In the genomic region with DNA sequence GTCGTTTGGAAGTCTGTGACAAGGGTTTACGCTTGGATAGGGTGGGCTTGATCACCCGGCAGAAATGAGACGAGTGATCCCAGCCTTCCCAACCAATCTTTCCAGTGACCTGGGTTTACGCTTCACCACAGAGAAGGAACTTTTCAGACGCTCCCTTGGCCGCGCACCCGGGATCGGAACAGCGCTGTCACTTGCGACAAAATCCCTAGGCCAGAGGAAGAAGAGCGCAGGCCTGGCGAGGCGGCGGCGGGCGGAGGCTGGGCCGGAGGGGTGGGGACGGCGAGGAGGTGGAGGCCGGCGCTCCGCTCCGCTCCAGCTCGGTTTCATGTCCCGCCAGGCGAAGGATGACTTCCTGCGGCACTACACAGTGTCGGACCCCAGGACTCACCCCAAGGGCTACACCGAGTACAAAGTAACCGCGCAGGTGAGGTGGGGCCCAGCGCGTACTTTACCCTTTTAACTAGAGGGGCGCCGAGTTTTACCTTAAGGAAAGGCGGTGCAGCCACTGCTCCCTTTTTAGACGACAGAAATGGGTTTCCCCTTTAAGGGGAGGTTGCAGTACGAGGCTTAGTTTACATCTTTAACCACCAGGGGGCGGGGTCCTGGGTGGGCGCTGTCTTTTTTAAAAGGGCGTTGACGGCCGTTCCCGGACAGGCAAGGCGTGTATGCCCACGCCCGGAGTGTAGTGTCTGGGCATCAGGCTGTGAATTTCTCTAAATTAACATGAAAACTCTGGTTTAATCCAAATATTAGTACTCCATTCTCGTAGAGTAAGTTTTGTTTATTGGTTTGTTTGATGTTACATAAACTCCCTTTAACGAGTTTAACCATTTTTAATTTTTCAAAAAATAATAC, we compare ENCODE assay signal across 1 cellular context.
TF ChIP-seq lines count a peak whose summit lies in the region.

A gene with protein sequence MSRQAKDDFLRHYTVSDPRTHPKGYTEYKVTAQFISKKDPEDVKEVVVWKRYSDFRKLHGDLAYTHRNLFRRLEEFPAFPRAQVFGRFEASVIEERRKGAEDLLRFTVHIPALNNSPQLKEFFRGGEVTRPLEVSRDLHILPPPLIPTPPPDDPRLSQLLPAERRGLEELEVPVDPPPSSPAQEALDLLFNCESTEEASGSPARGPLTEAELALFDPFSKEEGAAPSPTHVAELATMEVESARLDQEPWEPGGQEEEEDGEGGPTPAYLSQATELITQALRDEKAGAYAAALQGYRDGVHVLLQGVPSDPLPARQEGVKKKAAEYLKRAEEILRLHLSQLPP (plus strand): TSS at position 227 of the 855 bp plus-strand sequence. CDS start 99 bp downstream, at position 326.

TF ChIP-seq in WTC11, 78 proteins besides CTCF, POLR2A, EP300 and RAD21 (continued from another document):
- TF ChIP-seq, protein P1, sequence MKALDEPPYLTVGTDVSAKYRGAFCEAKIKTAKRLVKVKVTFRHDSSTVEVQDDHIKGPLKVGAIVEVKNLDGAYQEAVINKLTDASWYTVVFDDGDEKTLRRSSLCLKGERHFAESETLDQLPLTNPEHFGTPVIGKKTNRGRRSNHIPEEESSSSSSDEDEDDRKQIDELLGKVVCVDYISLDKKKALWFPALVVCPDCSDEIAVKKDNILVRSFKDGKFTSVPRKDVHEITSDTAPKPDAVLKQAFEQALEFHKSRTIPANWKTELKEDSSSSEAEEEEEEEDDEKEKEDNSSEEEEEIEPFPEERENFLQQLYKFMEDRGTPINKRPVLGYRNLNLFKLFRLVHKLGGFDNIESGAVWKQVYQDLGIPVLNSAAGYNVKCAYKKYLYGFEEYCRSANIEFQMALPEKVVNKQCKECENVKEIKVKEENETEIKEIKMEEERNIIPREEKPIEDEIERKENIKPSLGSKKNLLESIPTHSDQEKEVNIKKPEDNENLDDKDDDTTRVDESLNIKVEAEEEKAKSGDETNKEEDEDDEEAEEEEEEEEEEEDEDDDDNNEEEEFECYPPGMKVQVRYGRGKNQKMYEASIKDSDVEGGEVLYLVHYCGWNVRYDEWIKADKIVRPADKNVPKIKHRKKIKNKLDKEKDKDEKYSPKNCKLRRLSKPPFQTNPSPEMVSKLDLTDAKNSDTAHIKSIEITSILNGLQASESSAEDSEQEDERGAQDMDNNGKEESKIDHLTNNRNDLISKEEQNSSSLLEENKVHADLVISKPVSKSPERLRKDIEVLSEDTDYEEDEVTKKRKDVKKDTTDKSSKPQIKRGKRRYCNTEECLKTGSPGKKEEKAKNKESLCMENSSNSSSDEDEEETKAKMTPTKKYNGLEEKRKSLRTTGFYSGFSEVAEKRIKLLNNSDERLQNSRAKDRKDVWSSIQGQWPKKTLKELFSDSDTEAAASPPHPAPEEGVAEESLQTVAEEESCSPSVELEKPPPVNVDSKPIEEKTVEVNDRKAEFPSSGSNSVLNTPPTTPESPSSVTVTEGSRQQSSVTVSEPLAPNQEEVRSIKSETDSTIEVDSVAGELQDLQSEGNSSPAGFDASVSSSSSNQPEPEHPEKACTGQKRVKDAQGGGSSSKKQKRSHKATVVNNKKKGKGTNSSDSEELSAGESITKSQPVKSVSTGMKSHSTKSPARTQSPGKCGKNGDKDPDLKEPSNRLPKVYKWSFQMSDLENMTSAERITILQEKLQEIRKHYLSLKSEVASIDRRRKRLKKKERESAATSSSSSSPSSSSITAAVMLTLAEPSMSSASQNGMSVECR (CRISPR knock-in tag; IDR thresholded peaks at IDR 0.05; ENCODE audit: borderline replicate concordance), result peak; percentile 71; the same call in 1 of the 2 replicates
- TF ChIP-seq, protein P2, sequence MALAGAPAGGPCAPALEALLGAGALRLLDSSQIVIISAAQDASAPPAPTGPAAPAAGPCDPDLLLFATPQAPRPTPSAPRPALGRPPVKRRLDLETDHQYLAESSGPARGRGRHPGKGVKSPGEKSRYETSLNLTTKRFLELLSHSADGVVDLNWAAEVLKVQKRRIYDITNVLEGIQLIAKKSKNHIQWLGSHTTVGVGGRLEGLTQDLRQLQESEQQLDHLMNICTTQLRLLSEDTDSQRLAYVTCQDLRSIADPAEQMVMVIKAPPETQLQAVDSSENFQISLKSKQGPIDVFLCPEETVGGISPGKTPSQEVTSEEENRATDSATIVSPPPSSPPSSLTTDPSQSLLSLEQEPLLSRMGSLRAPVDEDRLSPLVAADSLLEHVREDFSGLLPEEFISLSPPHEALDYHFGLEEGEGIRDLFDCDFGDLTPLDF (CRISPR knock-in tag; IDR thresholded peaks at IDR 0.05), result 0 out of 2 replicates have a peak, but pooled peaks have one; percentile 19
- TF ChIP-seq, protein P3, sequence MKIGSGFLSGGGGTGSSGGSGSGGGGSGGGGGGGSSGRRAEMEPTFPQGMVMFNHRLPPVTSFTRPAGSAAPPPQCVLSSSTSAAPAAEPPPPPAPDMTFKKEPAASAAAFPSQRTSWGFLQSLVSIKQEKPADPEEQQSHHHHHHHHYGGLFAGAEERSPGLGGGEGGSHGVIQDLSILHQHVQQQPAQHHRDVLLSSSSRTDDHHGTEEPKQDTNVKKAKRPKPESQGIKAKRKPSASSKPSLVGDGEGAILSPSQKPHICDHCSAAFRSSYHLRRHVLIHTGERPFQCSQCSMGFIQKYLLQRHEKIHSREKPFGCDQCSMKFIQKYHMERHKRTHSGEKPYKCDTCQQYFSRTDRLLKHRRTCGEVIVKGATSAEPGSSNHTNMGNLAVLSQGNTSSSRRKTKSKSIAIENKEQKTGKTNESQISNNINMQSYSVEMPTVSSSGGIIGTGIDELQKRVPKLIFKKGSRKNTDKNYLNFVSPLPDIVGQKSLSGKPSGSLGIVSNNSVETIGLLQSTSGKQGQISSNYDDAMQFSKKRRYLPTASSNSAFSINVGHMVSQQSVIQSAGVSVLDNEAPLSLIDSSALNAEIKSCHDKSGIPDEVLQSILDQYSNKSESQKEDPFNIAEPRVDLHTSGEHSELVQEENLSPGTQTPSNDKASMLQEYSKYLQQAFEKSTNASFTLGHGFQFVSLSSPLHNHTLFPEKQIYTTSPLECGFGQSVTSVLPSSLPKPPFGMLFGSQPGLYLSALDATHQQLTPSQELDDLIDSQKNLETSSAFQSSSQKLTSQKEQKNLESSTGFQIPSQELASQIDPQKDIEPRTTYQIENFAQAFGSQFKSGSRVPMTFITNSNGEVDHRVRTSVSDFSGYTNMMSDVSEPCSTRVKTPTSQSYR (CRISPR knock-in tag; IDR thresholded peaks at IDR 0.05), result peak; percentile 63; the same call in 1 of the 2 replicates
- peak; percentile 23; the same call in 1 of the 2 replicates for TF ChIP-seq FOXK1 (CRISPR knock-in tag; IDR thresholded peaks at IDR 0.05)
- TF ChIP-seq, protein P4, sequence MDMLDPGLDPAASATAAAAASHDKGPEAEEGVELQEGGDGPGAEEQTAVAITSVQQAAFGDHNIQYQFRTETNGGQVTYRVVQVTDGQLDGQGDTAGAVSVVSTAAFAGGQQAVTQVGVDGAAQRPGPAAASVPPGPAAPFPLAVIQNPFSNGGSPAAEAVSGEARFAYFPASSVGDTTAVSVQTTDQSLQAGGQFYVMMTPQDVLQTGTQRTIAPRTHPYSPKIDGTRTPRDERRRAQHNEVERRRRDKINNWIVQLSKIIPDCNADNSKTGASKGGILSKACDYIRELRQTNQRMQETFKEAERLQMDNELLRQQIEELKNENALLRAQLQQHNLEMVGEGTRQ (CRISPR knock-in tag; IDR thresholded peaks at IDR 0.05), result peak; percentile 15; the same call in 1 of the 2 replicates
- TF ChIP-seq, protein P5, sequence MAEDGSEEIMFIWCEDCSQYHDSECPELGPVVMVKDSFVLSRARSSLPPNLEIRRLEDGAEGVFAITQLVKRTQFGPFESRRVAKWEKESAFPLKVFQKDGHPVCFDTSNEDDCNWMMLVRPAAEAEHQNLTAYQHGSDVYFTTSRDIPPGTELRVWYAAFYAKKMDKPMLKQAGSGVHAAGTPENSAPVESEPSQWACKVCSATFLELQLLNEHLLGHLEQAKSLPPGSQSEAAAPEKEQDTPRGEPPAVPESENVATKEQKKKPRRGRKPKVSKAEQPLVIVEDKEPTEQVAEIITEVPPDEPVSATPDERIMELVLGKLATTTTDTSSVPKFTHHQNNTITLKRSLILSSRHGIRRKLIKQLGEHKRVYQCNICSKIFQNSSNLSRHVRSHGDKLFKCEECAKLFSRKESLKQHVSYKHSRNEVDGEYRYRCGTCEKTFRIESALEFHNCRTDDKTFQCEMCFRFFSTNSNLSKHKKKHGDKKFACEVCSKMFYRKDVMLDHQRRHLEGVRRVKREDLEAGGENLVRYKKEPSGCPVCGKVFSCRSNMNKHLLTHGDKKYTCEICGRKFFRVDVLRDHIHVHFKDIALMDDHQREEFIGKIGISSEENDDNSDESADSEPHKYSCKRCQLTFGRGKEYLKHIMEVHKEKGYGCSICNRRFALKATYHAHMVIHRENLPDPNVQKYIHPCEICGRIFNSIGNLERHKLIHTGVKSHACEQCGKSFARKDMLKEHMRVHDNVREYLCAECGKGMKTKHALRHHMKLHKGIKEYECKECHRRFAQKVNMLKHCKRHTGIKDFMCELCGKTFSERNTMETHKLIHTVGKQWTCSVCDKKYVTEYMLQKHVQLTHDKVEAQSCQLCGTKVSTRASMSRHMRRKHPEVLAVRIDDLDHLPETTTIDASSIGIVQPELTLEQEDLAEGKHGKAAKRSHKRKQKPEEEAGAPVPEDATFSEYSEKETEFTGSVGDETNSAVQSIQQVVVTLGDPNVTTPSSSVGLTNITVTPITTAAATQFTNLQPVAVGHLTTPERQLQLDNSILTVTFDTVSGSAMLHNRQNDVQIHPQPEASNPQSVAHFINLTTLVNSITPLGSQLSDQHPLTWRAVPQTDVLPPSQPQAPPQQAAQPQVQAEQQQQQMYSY (CRISPR knock-in tag; IDR thresholded peaks at IDR 0.05), result peak; percentile 78
- peak; percentile 43; the same call in 1 of the 2 replicates for TF ChIP-seq CREB1 (CRISPR knock-in tag; IDR thresholded peaks at IDR 0.05)
- no peak for TF ChIP-seq ESRRA (CRISPR knock-in tag; IDR thresholded peaks at IDR 0.05; ENCODE audit: borderline replicate concordance)
- no peak for TF ChIP-seq TCF7 (CRISPR knock-in tag; IDR thresholded peaks at IDR 0.05; ENCODE audit: low read depth)
- TF ChIP-seq GABPB1 (CRISPR knock-in tag; IDR thresholded peaks at IDR 0.05), result peak; percentile 53; the same call in 1 of the 2 replicates
- TF ChIP-seq, protein P6, sequence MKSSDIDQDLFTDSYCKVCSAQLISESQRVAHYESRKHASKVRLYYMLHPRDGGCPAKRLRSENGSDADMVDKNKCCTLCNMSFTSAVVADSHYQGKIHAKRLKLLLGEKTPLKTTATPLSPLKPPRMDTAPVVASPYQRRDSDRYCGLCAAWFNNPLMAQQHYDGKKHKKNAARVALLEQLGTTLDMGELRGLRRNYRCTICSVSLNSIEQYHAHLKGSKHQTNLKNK (CRISPR knock-in tag; IDR thresholded peaks at IDR 0.05), result peak; percentile 89
- peak; percentile 94 for TF ChIP-seq SP1 (CRISPR knock-in tag; conservative IDR thresholded peaks at IDR 0.05)
- no peak for TF ChIP-seq OVOL2 (CRISPR knock-in tag; IDR thresholded peaks at IDR 0.05; ENCODE audit: borderline replicate concordance)
- TF ChIP-seq, protein P7, sequence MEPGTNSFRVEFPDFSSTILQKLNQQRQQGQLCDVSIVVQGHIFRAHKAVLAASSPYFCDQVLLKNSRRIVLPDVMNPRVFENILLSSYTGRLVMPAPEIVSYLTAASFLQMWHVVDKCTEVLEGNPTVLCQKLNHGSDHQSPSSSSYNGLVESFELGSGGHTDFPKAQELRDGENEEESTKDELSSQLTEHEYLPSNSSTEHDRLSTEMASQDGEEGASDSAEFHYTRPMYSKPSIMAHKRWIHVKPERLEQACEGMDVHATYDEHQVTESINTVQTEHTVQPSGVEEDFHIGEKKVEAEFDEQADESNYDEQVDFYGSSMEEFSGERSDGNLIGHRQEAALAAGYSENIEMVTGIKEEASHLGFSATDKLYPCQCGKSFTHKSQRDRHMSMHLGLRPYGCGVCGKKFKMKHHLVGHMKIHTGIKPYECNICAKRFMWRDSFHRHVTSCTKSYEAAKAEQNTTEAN (CRISPR knock-in tag; IDR thresholded peaks at IDR 0.05), result peak; percentile 48; the same call in 1 of the 2 replicates
- TF ChIP-seq, protein P8, sequence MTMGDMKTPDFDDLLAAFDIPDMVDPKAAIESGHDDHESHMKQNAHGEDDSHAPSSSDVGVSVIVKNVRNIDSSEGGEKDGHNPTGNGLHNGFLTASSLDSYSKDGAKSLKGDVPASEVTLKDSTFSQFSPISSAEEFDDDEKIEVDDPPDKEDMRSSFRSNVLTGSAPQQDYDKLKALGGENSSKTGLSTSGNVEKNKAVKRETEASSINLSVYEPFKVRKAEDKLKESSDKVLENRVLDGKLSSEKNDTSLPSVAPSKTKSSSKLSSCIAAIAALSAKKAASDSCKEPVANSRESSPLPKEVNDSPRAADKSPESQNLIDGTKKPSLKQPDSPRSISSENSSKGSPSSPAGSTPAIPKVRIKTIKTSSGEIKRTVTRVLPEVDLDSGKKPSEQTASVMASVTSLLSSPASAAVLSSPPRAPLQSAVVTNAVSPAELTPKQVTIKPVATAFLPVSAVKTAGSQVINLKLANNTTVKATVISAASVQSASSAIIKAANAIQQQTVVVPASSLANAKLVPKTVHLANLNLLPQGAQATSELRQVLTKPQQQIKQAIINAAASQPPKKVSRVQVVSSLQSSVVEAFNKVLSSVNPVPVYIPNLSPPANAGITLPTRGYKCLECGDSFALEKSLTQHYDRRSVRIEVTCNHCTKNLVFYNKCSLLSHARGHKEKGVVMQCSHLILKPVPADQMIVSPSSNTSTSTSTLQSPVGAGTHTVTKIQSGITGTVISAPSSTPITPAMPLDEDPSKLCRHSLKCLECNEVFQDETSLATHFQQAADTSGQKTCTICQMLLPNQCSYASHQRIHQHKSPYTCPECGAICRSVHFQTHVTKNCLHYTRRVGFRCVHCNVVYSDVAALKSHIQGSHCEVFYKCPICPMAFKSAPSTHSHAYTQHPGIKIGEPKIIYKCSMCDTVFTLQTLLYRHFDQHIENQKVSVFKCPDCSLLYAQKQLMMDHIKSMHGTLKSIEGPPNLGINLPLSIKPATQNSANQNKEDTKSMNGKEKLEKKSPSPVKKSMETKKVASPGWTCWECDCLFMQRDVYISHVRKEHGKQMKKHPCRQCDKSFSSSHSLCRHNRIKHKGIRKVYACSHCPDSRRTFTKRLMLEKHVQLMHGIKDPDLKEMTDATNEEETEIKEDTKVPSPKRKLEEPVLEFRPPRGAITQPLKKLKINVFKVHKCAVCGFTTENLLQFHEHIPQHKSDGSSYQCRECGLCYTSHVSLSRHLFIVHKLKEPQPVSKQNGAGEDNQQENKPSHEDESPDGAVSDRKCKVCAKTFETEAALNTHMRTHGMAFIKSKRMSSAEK (CRISPR knock-in tag; IDR thresholded peaks at IDR 0.05; ENCODE audit: borderline replicate concordance), result no peak
- no peak for TF ChIP-seq CREM (CRISPR knock-in tag; IDR thresholded peaks at IDR 0.05)
TF ChIP-seq in WTC11: peak in this region for 21.
